ENCODE assay signal across 30 cellular contexts in the genomic region with DNA sequence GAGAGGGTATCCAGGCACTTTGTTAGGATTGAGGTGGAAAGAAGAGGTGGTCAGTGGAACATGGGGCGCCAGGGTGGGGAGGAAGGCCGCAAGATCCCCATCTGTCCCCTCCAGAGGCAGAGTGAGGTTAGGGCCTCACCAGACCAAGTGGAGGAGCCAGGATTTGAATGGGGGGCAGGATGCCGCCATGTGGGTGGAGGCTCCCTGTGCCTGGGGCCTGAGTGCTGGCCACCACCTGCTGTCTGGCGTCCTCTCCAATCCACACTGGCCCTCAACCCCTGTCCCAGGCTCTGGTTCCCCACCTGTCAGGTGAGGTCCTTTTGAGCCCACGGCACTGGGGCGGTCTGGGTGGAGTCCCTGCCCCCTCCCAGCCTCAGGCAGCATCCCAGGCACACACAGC. TPM values are rescaled to one million over a fixed set of nuclear protein-coding genes. Genes with fewer than 3 reads are reported as not detected.
"Had no signal": no experiment of that assay in that cellular context is flagged by ENCODE, and none has a peak within 500 bp of the region (broad histone marks: within the 10 kb centered on the region; RNA-seq: fewer than 3 reads in every experiment).

No MANE protein-coding gene starts in this region.

- H3K36me3 ChIP-seq: ascending aorta, cardiac muscle cell had no signal

- H3K27ac ChIP-seq: ascending aorta, cardiac muscle cell, VCaP had no signal

- H3K27me3 ChIP-seq: ascending aorta, cardiac muscle cell had no signal

- FAIRE-seq: bronchial epithelial cell, TTC549 had no signal

- H3K9me3 ChIP-seq: ascending aorta had no signal

- H3K4me3 ChIP-seq: ascending aorta, cardiac muscle cell had no signal

- H3K4me1 ChIP-seq: ascending aorta had no signal

- DNase-seq: activated B cell treated with CpG ODN at 0.5 μM for 24 hours; activated CD4-positive, alpha-beta memory T cell treated with anti-CD3 and anti-CD28 coated beads, Interleukin-2, amount 10 ng/mL, durations not matched to agents 7 days and 5 days; activated CD4-positive, alpha-beta T cell treated with anti-CD3 and anti-CD28 coated beads for 4 hours; activated CD4-positive, alpha-beta T cell treated with anti-CD3 and anti-CD28 coated beads, Interleukin-2, amount 10 ng/mL, durations not matched to agents 24 days and 14 days; activated CD4-positive, alpha-beta T cell treated with anti-CD3 and anti-CD28 coated beads, Interleukin-2, amount 50 U/mL, for 1 hour; activated CD4-positive, alpha-beta T cell treated with anti-CD3 and anti-CD28 coated beads, Interleukin-2, amount 50 U/mL, for 48 hours; activated CD4-positive, CD25-positive, alpha-beta regulatory T cell treated with anti-CD3 and anti-CD28 coated beads, Interleukin-2, amount 50 U/mL, for 72 hours; activated CD8-positive, alpha-beta memory T cell treated with anti-CD3 and anti-CD28 coated beads for 24 hours; activated CD8-positive, alpha-beta memory T cell treated with anti-CD3 and anti-CD28 coated beads, Interleukin-2, amount 10 ng/mL, durations not matched to agents 7 days and 5 days; activated CD8-positive, alpha-beta memory T cell treated with anti-CD3 and anti-CD28 coated beads, Interleukin-2, amount 50 U/mL, for 48 hours; activated CD8-positive, alpha-beta T cell treated with anti-CD3 and anti-CD28 coated beads, Interleukin-2, amount 10 ng/mL, durations not matched to agents 7 days and 5 days; activated effector memory CD4-positive, alpha-beta T cell treated with Interleukin-2 at 50 U/mL for 16 hours; activated gamma-delta T cell; activated naive CD4-positive, alpha-beta T cell treated with anti-CD3 and anti-CD28 coated beads, Interleukin-2, amount 10 ng/mL, durations not matched to agents 7 days and 5 days; activated naive CD4-positive, alpha-beta T cell treated with Interleukin-2 at 50 U/mL for 16 hours; activated naive CD8-positive, alpha-beta T cell treated with anti-CD3 and anti-CD28 coated beads, Interleukin-2, amount 10 ng/mL, durations not matched to agents 7 days and 5 days; activated naive CD8-positive, alpha-beta T cell treated with anti-CD3 and anti-CD28 coated beads, Interleukin-2, amount 50 U/mL, for 24 hours; activated T-cell treated with anti-CD3 and anti-CD28 coated beads, Interleukin-2, amount 50 U/mL, for 24 hours; activated T-cell treated with anti-CD3 and anti-CD28 coated beads, Interleukin-2, amount 50 U/mL, for 48 hours; caudate nucleus; cerebellar nuclear complex; T-helper 2 cell; T-helper 9 cell had no signal

- ATAC-seq: activated CD8-positive, alpha-beta memory T cell treated with anti-CD3 and anti-CD28 coated beads, Interleukin-2, amount 10 ng/mL, durations not matched to agents 7 days and 5 days; activated CD8-positive, alpha-beta T cell treated with anti-CD3 and anti-CD28 coated beads, Interleukin-2, amount 10 ng/mL, durations not matched to agents 7 days and 5 days; activated naive CD8-positive, alpha-beta T cell treated with anti-CD3 and anti-CD28 coated beads, Interleukin-2, amount 50 U/mL, for 24 hours had no signal

RNA-seq across cellular contexts. Expression of gene TBX1, which starts 17.5 kb away (rescaled TPM):
- total RNA-seq: activated B cell treated with CpG ODN at 0.5 μM for 24 hours; activated CD4-positive, alpha-beta memory T cell treated with anti-CD3 and anti-CD28 coated beads, Interleukin-2, amount 10 ng/mL, durations not matched to agents 7 days and 5 days; activated CD4-positive, alpha-beta T cell treated with anti-CD3 and anti-CD28 coated beads, Interleukin-2, amount 10 ng/mL, durations not matched to agents 24 days and 14 days; ascending aorta; chondrocyte had no signal

RNA-seq across cellular contexts. Expression of gene GP1BB, which starts 19.7 kb away (rescaled TPM):
- total RNA-seq: activated B cell treated with CpG ODN at 0.5 μM for 24 hours; activated CD4-positive, alpha-beta memory T cell treated with anti-CD3 and anti-CD28 coated beads, Interleukin-2, amount 10 ng/mL, durations not matched to agents 7 days and 5 days; activated CD4-positive, alpha-beta T cell treated with anti-CD3 and anti-CD28 coated beads, Interleukin-2, amount 10 ng/mL, durations not matched to agents 24 days and 14 days; activated CD8-positive, alpha-beta memory T cell treated with anti-CD3 and anti-CD28 coated beads, Interleukin-2, amount 10 ng/mL, durations not matched to agents 7 days and 5 days; activated CD8-positive, alpha-beta T cell treated with anti-CD3 and anti-CD28 coated beads, Interleukin-2, amount 10 ng/mL, durations not matched to agents 7 days and 5 days; activated naive CD8-positive, alpha-beta T cell treated with anti-CD3 and anti-CD28 coated beads, Interleukin-2, amount 10 ng/mL, durations not matched to agents 7 days and 5 days; activated T-helper 2 cell treated with anti-CD3 and anti-CD28 coated beads, Interferon-gamma antibody, Interleukin-2, Interleukin-4, amounts not matched to agents 10 μg/mL and 5 μg/mL and 100 μg/mL, durations not matched to agents 14 hours and 24 hours and 36 hours; bronchial epithelial cell had no signal

RNA-seq across cellular contexts. Expression of gene SEPTIN5, which starts 28.8 kb away (rescaled TPM):
- total RNA-seq: activated B cell treated with CpG ODN at 0.5 μM for 24 hours; activated CD4-positive, alpha-beta memory T cell treated with anti-CD3 and anti-CD28 coated beads, Interleukin-2, amount 10 ng/mL, durations not matched to agents 7 days and 5 days; activated naive CD8-positive, alpha-beta T cell treated with anti-CD3 and anti-CD28 coated beads, Interleukin-2, amount 10 ng/mL, durations not matched to agents 7 days and 5 days had no signal
